In the genomic region with DNA sequence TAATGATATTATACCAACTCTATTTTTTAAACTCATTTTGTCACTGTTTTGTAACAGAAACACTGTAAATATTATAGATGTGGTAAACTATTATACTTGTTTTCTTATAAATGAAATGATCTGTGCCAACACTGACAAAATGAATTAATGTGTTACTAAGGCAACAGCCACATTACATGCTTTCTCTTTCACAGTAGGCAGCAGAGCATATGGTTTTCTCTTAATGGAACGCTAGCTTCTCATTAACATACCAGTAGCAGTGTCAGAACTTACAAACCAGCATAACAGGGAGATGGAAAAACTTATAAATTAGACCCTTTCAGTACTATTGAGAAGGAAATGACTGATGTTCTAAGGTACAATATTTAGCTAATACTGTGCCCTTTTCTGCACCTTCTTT, we compare ENCODE assay signal across 19 cellular contexts.
DNase-seq lines count a peak whose midpoint lies in the region; ATAC-seq, FAIRE-seq and TF ChIP-seq lines count a peak whose summit lies in the region.
"Had no signal": no experiment of that assay in that cellular context is flagged by ENCODE, and none has a peak within 500 bp of the region (broad histone marks: within the 10 kb centered on the region; RNA-seq: fewer than 3 reads in every experiment).

No MANE protein-coding gene starts in this region.

- no peaks in the 10 kb centered on the region for H3K27me3 ChIP-seq in adrenal gland
- H3K27me3 ChIP-seq: tibial artery had no signal

- H3K9me3 Mint-ChIP-seq in naive thymus-derived CD8-positive, alpha-beta T cell = peaks cover 0 to 15% (median 3%) of the 10 kb centered on the region in 9 donors

- no peak for ATAC-seq in naive thymus-derived CD8-positive, alpha-beta T cell
- ATAC-seq: activated CD4-positive, alpha-beta T cell treated with anti-CD3 and anti-CD28 coated beads for 36 hours; sciatic nerve had no signal

- no peak overlapping the region for H3K27ac Mint-ChIP-seq in naive thymus-derived CD8-positive, alpha-beta T cell
- H3K27ac Mint-ChIP-seq: activated CD4-positive, alpha-beta T cell treated with anti-CD3 and anti-CD28 coated beads for 36 hours; activated naive CD8-positive, alpha-beta T cell; CD4-positive, alpha-beta T cell had no signal

- H3K27ac ChIP-seq in SK-N-MC = peak overlapping the region; percentile 61; the same call in 1 of the 2 replicates
- no peak overlapping the region for H3K27ac ChIP-seq in adrenal gland
- H3K27ac ChIP-seq: tibial artery had no signal

- 40 to 45% (median 44%) methylated on average over 1 of the region's 1 CpG for WGBS in adrenal gland, 4 donors

- H3K36me3 ChIP-seq in SK-N-MC (ENCODE audit: insufficient read depth, low read length) (no peaks in the 10 kb centered on the region), adrenal gland (replicated peaks in 1 of 2) (no peaks in the 10 kb centered on the region)
- H3K36me3 ChIP-seq: tibial artery had no signal

- H3K4me1 Mint-ChIP-seq in naive thymus-derived CD8-positive, alpha-beta T cell = no peaks in the 10 kb centered on the region
- H3K4me1 Mint-ChIP-seq: activated CD4-positive, alpha-beta T cell treated with anti-CD3 and anti-CD28 coated beads for 36 hours had no signal

- intact Hi-C loops in adrenal gland (cut with DNase I) = no loop called here

- no peaks in the 10 kb centered on the region for H3K9me3 ChIP-seq in SK-N-MC (ENCODE audit: low read depth, low read length)
- H3K9me3 ChIP-seq in adrenal gland (replicated peaks in 1 of 3) = no peaks in the 10 kb centered on the region
- H3K9me3 ChIP-seq: tibial artery had no signal

- FAIRE-seq in HTR-8/SVneo (lab: Jason Lieb, UNC) = no peak
- FAIRE-seq: colon had no signal

- H3K36me3 Mint-ChIP-seq in naive thymus-derived CD8-positive, alpha-beta T cell = no peaks in the 10 kb centered on the region
- H3K36me3 Mint-ChIP-seq: activated naive CD8-positive, alpha-beta T cell had no signal

- POLR2A ChIA-PET in naive thymus-derived CD8-positive, alpha-beta T cell (lab: Charles Lee) = no interaction called here

- no peak for TF ChIP-seq CTCF in adrenal gland (IDR thresholded peaks at IDR 0.05)

- TF ChIP-seq POLR2A in adrenal gland (IDR thresholded peaks at IDR 0.05) = no peak

- H3K4me3 Mint-ChIP-seq in naive thymus-derived CD8-positive, alpha-beta T cell = no peak overlapping the region
- H3K4me3 Mint-ChIP-seq: activated CD4-positive, alpha-beta T cell treated with anti-CD3 and anti-CD28 coated beads for 36 hours; activated naive CD8-positive, alpha-beta T cell; CD4-positive, alpha-beta T cell had no signal

- H3K4me3 ChIP-seq in SK-N-MC = peak overlapping the region; percentile 29
- H3K4me3 ChIP-seq in adrenal gland = no peak overlapping the region
- H3K4me3 ChIP-seq: tibial artery had no signal

- H3K4me1 ChIP-seq in adrenal gland (replicated peaks in 1 of 2) = no peaks in the 10 kb centered on the region
- H3K4me1 ChIP-seq: tibial artery had no signal

- DNase-seq in NCI-H1105 treated with DMSO at 0.1 percent for 48 hours (lab: John Stamatoyannopoulos, UW) (peak; percentile 40), NCI-H1105 (lab: John Stamatoyannopoulos, UW) (no peak), NCI-H1694 (lab: John Stamatoyannopoulos, UW) (peak; percentile 96), SK-N-MC (ENCODE audit: low read depth, low spot score) (peak; percentile 52), lung microvascular endothelial cell (ENCODE audit: low read depth in 2 of 2) (peak; percentile 13 to 47), adrenal gland (no peak), HTR-8/SVneo (ENCODE audit: insufficient read length, low spot score) (no peak)
- no peak for DNase-seq in naive thymus-derived CD8-positive, alpha-beta T cell
- DNase-seq: activated CD4-positive, alpha-beta T cell treated with anti-CD3 and anti-CD28 coated beads for 36 hours; CD4-positive, alpha-beta T cell; GF-D8; occipital lobe; SHP77 treated with DMSO at 0.1 percent for 48 hours; stimulated activated CD4-positive, alpha-beta T cell treated with anti-CD3 and anti-CD28 coated beads, Interleukin-4, amount 100 ng/mL, for 1 hour; T-helper 9 cell; tibial artery had no signal

- H3K9ac ChIP-seq in SK-N-MC (ENCODE audit: insufficient read length) = no peak overlapping the region

- no peaks in the 10 kb centered on the region for H3K27me3 Mint-ChIP-seq in naive thymus-derived CD8-positive, alpha-beta T cell
- H3K27me3 Mint-ChIP-seq: activated CD4-positive, alpha-beta T cell treated with anti-CD3 and anti-CD28 coated beads for 36 hours; activated naive CD8-positive, alpha-beta T cell; CD4-positive, alpha-beta T cell had no signal

Comparison
In these comparisons a context has a peak if more than half of its experiments do, and no peak if none do; other contexts are left out.
1. DNase-seq: peak in NCI-H1105 treated with DMSO at 0.1 percent for 48 hours (single experiment), NCI-H1694 (single experiment), SK-N-MC (single experiment) and lung microvascular endothelial cell (2 of 2); none in NCI-H1105 (single experiment), adrenal gland (0 of 7), HTR-8/SVneo (single experiment) and naive thymus-derived CD8-positive, alpha-beta T cell (0 of 10).